ENCODE assay signal across 9 cellular contexts in genomic region chr5:56440871-56441740, GRCh38.
DNase-seq lines count a peak whose midpoint lies in the region; ATAC-seq and TF ChIP-seq lines count a peak whose summit lies in the region.
"Had no signal": no experiment of that assay in that cellular context is flagged by ENCODE, and none has a peak within 500 bp of the region (broad histone marks: within the 10 kb centered on the region; RNA-seq: fewer than 3 reads in every experiment).

No MANE protein-coding gene starts in this region.

- H3K36me3 ChIP-seq in H7 (replicated peaks; ENCODE audit: control insufficient read depth, insufficient read depth, low read length): no peaks in the 10 kb centered on the region
- H3K36me3 ChIP-seq: neural progenitor cell had no signal

- no peaks in the 10 kb centered on the region for H3K36me3 Mint-ChIP-seq in natural killer cell treated with Interleukin-12 subunit alpha and Interleukin-12 subunit beta and Interleukin-15 and Interleukin-18, amount 100 ng/mL, for 72 hours
- H3K36me3 Mint-ChIP-seq: neural progenitor cell had no signal

- H3K4me3 ChIP-seq in fibroblast of villous mesenchyme (ENCODE audit: low read depth, low read length) (no peak overlapping the region), skeletal muscle cell (ENCODE audit: low read depth, low read length) (no peak overlapping the region), H7 (ENCODE audit: insufficient read depth, low read depth, low read length) (no peak overlapping the region)
- H3K4me3 ChIP-seq: neural progenitor cell had no signal

- no peak overlapping the region for H3K4me3 Mint-ChIP-seq in natural killer cell treated with Interleukin-12 subunit alpha and Interleukin-12 subunit beta and Interleukin-15 and Interleukin-18, amount 100 ng/mL, for 72 hours
- H3K4me3 Mint-ChIP-seq: neural progenitor cell had no signal

- peaks cover 10 to 15% of the 10 kb centered on the region in 2 donors for H3K27me3 Mint-ChIP-seq in natural killer cell treated with Interleukin-12 subunit alpha and Interleukin-12 subunit beta and Interleukin-15 and Interleukin-18, amount 100 ng/mL, for 72 hours

- H3K27ac Mint-ChIP-seq in natural killer cell treated with Interleukin-12 subunit alpha and Interleukin-12 subunit beta and Interleukin-15 and Interleukin-18, amount 100 ng/mL, for 72 hours: no peak overlapping the region
- H3K27ac Mint-ChIP-seq: neural progenitor cell had no signal

- DNase-seq in GM04504 (ENCODE audit: low read depth) (peak; percentile 84), fibroblast of villous mesenchyme (ENCODE audit: low read depth) (peak; percentile 98), skeletal muscle cell (ENCODE audit: low read depth) (peak; percentile 48), HuH-7 (ENCODE audit: low spot score) (no peak), H7 (no peak)
- DNase-seq in natural killer cell treated with Interleukin-12 subunit alpha and Interleukin-12 subunit beta and Interleukin-15 and Interleukin-18, amount 100 ng/mL, for 72 hours (ENCODE audit: low spot score): no peak

- no peak for TF ChIP-seq CTCF in fibroblast of villous mesenchyme (IDR thresholded peaks at IDR 0.05; ENCODE audit: insufficient read depth, low read depth, low read length)

- ATAC-seq in GM19324 (IDR thresholded peaks at IDR 0.05; ENCODE audit: low FRiP score, unreplicated experiment): no peak
- ATAC-seq in natural killer cell treated with Interleukin-12 subunit alpha and Interleukin-12 subunit beta and Interleukin-15 and Interleukin-18, amount 100 ng/mL, for 72 hours: no peak

- no peaks in the 10 kb centered on the region for H3K27me3 ChIP-seq in H7 (ENCODE audit: control insufficient read depth, insufficient read depth, low read length)
- H3K27me3 ChIP-seq: neural progenitor cell had no signal

- H3K9me3 Mint-ChIP-seq in natural killer cell treated with Interleukin-12 subunit alpha and Interleukin-12 subunit beta and Interleukin-15 and Interleukin-18, amount 100 ng/mL, for 72 hours: no peaks in the 10 kb centered on the region
- H3K9me3 Mint-ChIP-seq: neural progenitor cell had no signal

- H3K4me1 Mint-ChIP-seq in natural killer cell treated with Interleukin-12 subunit alpha and Interleukin-12 subunit beta and Interleukin-15 and Interleukin-18, amount 100 ng/mL, for 72 hours (ENCODE audit: low read depth in 2 of 2): no peaks in the 10 kb centered on the region

TF ChIP-seq in PFSK-1, 5 proteins besides CTCF, POLR2A, EP300 and RAD21:
- no peak for TF ChIP-seq REST (IDR thresholded peaks at IDR 0.05; ENCODE audit: insufficient read depth in 1 of 2, low read depth in 2 of 2, low read length in 2 of 2)
- no peak for TF ChIP-seq TAF1 (IDR thresholded peaks at IDR 0.05; ENCODE audit: borderline replicate concordance, insufficient read depth, low read length)
- TF ChIP-seq POLR2AphosphoS5 (IDR thresholded peaks at IDR 0.05; ENCODE audit: low read depth, low read length): no peak
- peak; percentile 48 for TF ChIP-seq FOXP2 (optimal IDR thresholded peaks at IDR 0.05; ENCODE audit: borderline replicate concordance, extremely low read depth, extremely low read length, insufficient read depth)
- TF ChIP-seq SIN3A (IDR thresholded peaks at IDR 0.05; ENCODE audit: borderline replicate concordance, insufficient read depth, low read length): 0 out of 2 replicates have a peak, but pooled peaks have one; percentile 44

Comparison
In these comparisons a context has a peak if more than half of its experiments do, and no peak if none do; other contexts are left out.
1. DNase-seq: peak in GM04504 (single experiment), fibroblast of villous mesenchyme (single experiment) and skeletal muscle cell (single experiment); none in HuH-7 (single experiment), natural killer cell treated with Interleukin-12 subunit alpha and Interleukin-12 subunit beta and Interleukin-15 and Interleukin-18, amount 100 ng/mL, for 72 hours (single experiment) and H7 (single experiment).